Comparison of ENCODE assay signal across 17 cellular contexts in genomic region chr11:127454856-127455255, GRCh38.
DNase-seq lines count a peak whose midpoint lies in the region; ATAC-seq and TF ChIP-seq lines count a peak whose summit lies in the region.
"Had no signal": no experiment of that assay in that cellular context is flagged by ENCODE, and none has a peak within 500 bp of the region (broad histone marks: within the 10 kb centered on the region; RNA-seq: fewer than 3 reads in every experiment).

No MANE protein-coding gene starts in this region.

- ATAC-seq in mucosa of descending colon (peak; percentile 36), GM21737 (IDR thresholded peaks at IDR 0.05; ENCODE audit: unreplicated experiment) (no peak)
- ATAC-seq: activated T-helper 17 cell treated with anti-CD3 and anti-CD28 coated beads, Interleukin-2, amount 50 U/mL, for 72 hours; heart left ventricle; naive thymus-derived CD4-positive, alpha-beta T cell had no signal

- no peaks in the 10 kb centered on the region for H3K36me3 ChIP-seq in mucosa of descending colon (ENCODE audit: low read depth)
- H3K36me3 ChIP-seq: heart left ventricle, thoracic aorta had no signal

- TF ChIP-seq CTCF in mucosa of descending colon (IDR thresholded peaks at IDR 0.05), result no peak

- H3K9me3 ChIP-seq in mucosa of descending colon, result no peaks in the 10 kb centered on the region
- H3K9me3 ChIP-seq: heart left ventricle, thoracic aorta had no signal

- peaks cover 3% of the 10 kb centered on the region for H3K4me1 ChIP-seq in mucosa of descending colon (ENCODE audit: low read depth)
- H3K4me1 ChIP-seq: heart left ventricle had no signal

- H3K9me3 Mint-ChIP-seq in activated CD4-positive, alpha-beta T cell treated with anti-CD3 and anti-CD28 coated beads, Interleukin-2, amount 10 ng/mL, durations not matched to agents 24 days and 14 days, result no peaks in the 10 kb centered on the region
- H3K9me3 Mint-ChIP-seq: activated CD4-positive, alpha-beta memory T cell treated with anti-CD3 and anti-CD28 coated beads, Interleukin-2, amount 10 ng/mL, durations not matched to agents 7 days and 5 days; activated T-helper 17 cell treated with anti-CD3 and anti-CD28 coated beads, Interleukin-2, amount 50 U/mL, for 72 hours had no signal

- H3K4me3 ChIP-seq in mucosa of descending colon, result no peak overlapping the region
- H3K4me3 ChIP-seq: coronary artery, heart left ventricle, thoracic aorta had no signal

- H3K4me1 Mint-ChIP-seq in activated CD4-positive, alpha-beta T cell treated with anti-CD3 and anti-CD28 coated beads, Interleukin-2, amount 10 ng/mL, durations not matched to agents 24 days and 14 days, result no peaks in the 10 kb centered on the region
- H3K4me1 Mint-ChIP-seq: activated CD4-positive, alpha-beta memory T cell treated with anti-CD3 and anti-CD28 coated beads, Interleukin-2, amount 10 ng/mL, durations not matched to agents 7 days and 5 days; activated T-helper 17 cell treated with anti-CD3 and anti-CD28 coated beads, Interleukin-2, amount 50 U/mL, for 72 hours; naive thymus-derived CD4-positive, alpha-beta T cell had no signal

- no peak overlapping the region for H3K27ac Mint-ChIP-seq in activated CD4-positive, alpha-beta T cell treated with anti-CD3 and anti-CD28 coated beads, Interleukin-2, amount 10 ng/mL, durations not matched to agents 24 days and 14 days
- H3K27ac Mint-ChIP-seq: activated CD4-positive, alpha-beta memory T cell treated with anti-CD3 and anti-CD28 coated beads, Interleukin-2, amount 10 ng/mL, durations not matched to agents 7 days and 5 days; activated T-helper 17 cell treated with anti-CD3 and anti-CD28 coated beads, Interleukin-2, amount 50 U/mL, for 72 hours; naive thymus-derived CD4-positive, alpha-beta T cell had no signal

- no peaks in the 10 kb centered on the region for H3K36me3 Mint-ChIP-seq in activated CD4-positive, alpha-beta T cell treated with anti-CD3 and anti-CD28 coated beads, Interleukin-2, amount 10 ng/mL, durations not matched to agents 24 days and 14 days (ENCODE audit: low read depth)
- H3K36me3 Mint-ChIP-seq: naive thymus-derived CD4-positive, alpha-beta T cell had no signal

- H3K4me3 Mint-ChIP-seq in activated CD4-positive, alpha-beta T cell treated with anti-CD3 and anti-CD28 coated beads, Interleukin-2, amount 10 ng/mL, durations not matched to agents 24 days and 14 days, result no peak overlapping the region
- H3K4me3 Mint-ChIP-seq: activated CD4-positive, alpha-beta memory T cell treated with anti-CD3 and anti-CD28 coated beads, Interleukin-2, amount 10 ng/mL, durations not matched to agents 7 days and 5 days; activated T-helper 17 cell treated with anti-CD3 and anti-CD28 coated beads, Interleukin-2, amount 50 U/mL, for 72 hours; naive thymus-derived CD4-positive, alpha-beta T cell had no signal

- H3K27me3 Mint-ChIP-seq in activated CD4-positive, alpha-beta T cell treated with anti-CD3 and anti-CD28 coated beads, Interleukin-2, amount 10 ng/mL, durations not matched to agents 24 days and 14 days, result no peaks in the 10 kb centered on the region
- H3K27me3 Mint-ChIP-seq: activated CD4-positive, alpha-beta memory T cell treated with anti-CD3 and anti-CD28 coated beads, Interleukin-2, amount 10 ng/mL, durations not matched to agents 7 days and 5 days; activated T-helper 17 cell treated with anti-CD3 and anti-CD28 coated beads, Interleukin-2, amount 50 U/mL, for 72 hours had no signal

- intact Hi-C loops in mucosa of descending colon (cut with DNase I, micrococcal nuclease), result no loop called here
- intact Hi-C loops in activated CD4-positive, alpha-beta T cell treated with anti-CD3 and anti-CD28 coated beads, Interleukin-2, amount 10 ng/mL, durations not matched to agents 24 days and 14 days (cut with micrococcal nuclease), result no loop called here

- peak; percentile 6 for DNase-seq in ELF-1 (ENCODE audit: low read depth, low spot score)
- peak; percentile 94 for DNase-seq in NCI-H146 treated with DMSO at 0.1 percent for 48 hours (lab: John Stamatoyannopoulos, UW; ENCODE audit: unreplicated experiment)
- peak; percentile 91 for DNase-seq in NCI-H774 (lab: John Stamatoyannopoulos, UW)
- no peak for DNase-seq in mucosa of descending colon
- no peak for DNase-seq in AG08396 (ENCODE audit: low spot score)
- no peak for DNase-seq in activated CD4-positive, alpha-beta T cell treated with anti-CD3 and anti-CD28 coated beads, Interleukin-2, amount 10 ng/mL, durations not matched to agents 24 days and 14 days
- DNase-seq in NCI-H82 (lab: John Stamatoyannopoulos, UW), result no peak
- DNase-seq: activated CD4-positive, alpha-beta memory T cell treated with anti-CD3 and anti-CD28 coated beads, Interleukin-2, amount 10 ng/mL, durations not matched to agents 7 days and 5 days; anterior cingulate cortex; C1 segment of cervical spinal cord; heart left ventricle; naive thymus-derived CD4-positive, alpha-beta T cell; retina had no signal

Comparison
In these comparisons a context has a peak if more than half of its experiments do, and no peak if none do; other contexts are left out.
1. DNase-seq: peak in ELF-1 (single experiment), NCI-H146 treated with DMSO at 0.1 percent for 48 hours (single experiment) and NCI-H774 (single experiment); none in mucosa of descending colon (0 of 3), AG08396 (single experiment), activated CD4-positive, alpha-beta T cell treated with anti-CD3 and anti-CD28 coated beads, Interleukin-2, amount 10 ng/mL, durations not matched to agents 24 days and 14 days (single experiment) and NCI-H82 (single experiment).